ENCODE assay signal across 16 cellular contexts in genomic region chr6:34176261-34177031, GRCh38. TPM values are rescaled to one million over a fixed set of nuclear protein-coding genes. Genes with fewer than 3 reads are reported as not detected.
"Had no signal": no experiment of that assay in that cellular context is flagged by ENCODE, and none has a peak within 500 bp of the region (broad histone marks: within the 10 kb centered on the region; RNA-seq: fewer than 3 reads in every experiment).

No MANE protein-coding gene starts in this region.

- H3K4me3 ChIP-seq: cardiac muscle cell, coronary artery, heart left ventricle, left lung, sigmoid colon, thoracic aorta had no signal

- H3K9me3 ChIP-seq: heart left ventricle, left lung, sigmoid colon, thoracic aorta had no signal

- H3K4me1 ChIP-seq: heart left ventricle, left lung, sigmoid colon had no signal

- H3K27ac ChIP-seq: cardiac muscle cell, coronary artery, heart left ventricle, left lung, sigmoid colon, thoracic aorta had no signal

- DNase-seq: activated CD4-positive, alpha-beta T cell treated with anti-CD3 and anti-CD28 coated beads, Interleukin-2, amount 50 U/mL, for 1 hour; activated naive CD4-positive, alpha-beta T cell treated with Interleukin-2 at 50 U/mL for 16 hours; activated naive CD8-positive, alpha-beta T cell treated with anti-CD3 and anti-CD28 coated beads, Interleukin-2, amount 50 U/mL, for 24 hours; effector memory CD4-positive, alpha-beta T cell; heart left ventricle; left lung; occipital lobe; sigmoid colon; stimulated activated CD4-positive, alpha-beta T cell treated with anti-CD3 and anti-CD28 coated beads, Interleukin-12 subunit alpha, Interleukin-12 subunit beta, amount 100 ng/mL, for 4 hours; T-helper 2 cell had no signal

- H3K27me3 ChIP-seq: cardiac muscle cell, sigmoid colon had no signal

- ATAC-seq: activated naive CD8-positive, alpha-beta T cell treated with anti-CD3 and anti-CD28 coated beads, Interleukin-2, amount 50 U/mL, for 24 hours; left lung; natural killer cell treated with Interleukin-12 subunit alpha and Interleukin-12 subunit beta and Interleukin-15 and Interleukin-18, amount 100 ng/mL, for 72 hours had no signal

- H3K36me3 ChIP-seq: cardiac muscle cell, heart left ventricle, left lung, sigmoid colon, thoracic aorta had no signal

RNA-seq across cellular contexts. Expression of gene GRM4, which starts 30.6 kb away (rescaled TPM):
- total RNA-seq: left lung; natural killer cell treated with Interleukin-12 subunit alpha and Interleukin-12 subunit beta and Interleukin-15 and Interleukin-18, amount 100 ng/mL, for 72 hours; pulmonary artery endothelial cell; thoracic aorta had no signal
- polyA plus RNA-seq: fibroblast of lung, heart left ventricle had no signal
